Comparison of ENCODE assay signal across 21 cellular contexts in the genomic region with DNA sequence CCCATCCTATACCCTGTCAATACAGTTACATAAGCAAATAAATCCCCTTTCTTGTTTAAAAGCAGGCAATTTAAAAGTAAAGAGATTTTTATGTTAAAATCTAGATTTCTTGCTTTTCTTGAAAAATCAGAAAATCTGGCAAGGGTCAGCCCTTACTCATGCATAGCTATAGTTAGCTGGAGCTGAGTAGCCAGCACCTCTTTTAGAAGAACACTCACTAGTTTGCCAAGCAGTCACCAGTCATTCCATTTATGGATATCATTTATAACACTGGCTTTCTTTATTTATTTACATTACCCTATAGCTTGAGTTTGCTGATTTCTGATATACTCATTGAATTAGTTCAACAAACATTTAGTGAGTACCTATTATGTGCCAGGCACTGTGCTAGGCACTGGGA. TPM values are rescaled to one million over a fixed set of nuclear protein-coding genes. Genes with fewer than 3 reads are reported as not detected.
DNase-seq lines count a peak whose midpoint lies in the region; ATAC-seq and TF ChIP-seq lines count a peak whose summit lies in the region.
"Had no signal": no experiment of that assay in that cellular context is flagged by ENCODE, and none has a peak within 500 bp of the region (broad histone marks: within the 10 kb centered on the region; RNA-seq: fewer than 3 reads in every experiment).

No MANE protein-coding gene starts in this region.

- no peak for ATAC-seq in gastroesophageal sphincter
- ATAC-seq: GM23338, HCT116 had no signal

- no peak for TF ChIP-seq POLR2A in breast epithelium (IDR thresholded peaks at IDR 0.05)
- TF ChIP-seq POLR2A in gastroesophageal sphincter (IDR thresholded peaks at IDR 0.05) = no peak

- CTCF ChIA-PET in mammary epithelial cell (lab: Charles Lee; ENCODE audit: low non-redundant PET) = no interaction called here
- CTCF ChIA-PET in HEK293 (lab: Yijun Ruan, JAX) = interaction anchor here (0.5 to 0.6 kb wide), 2 partner anchors 10 to 56 kb away, joined by 4 to 5 read pairs; no protein-coding TSS in a partner anchor

- no peak overlapping the region for H2AFZ ChIP-seq in mammary epithelial cell (ENCODE audit: low read depth, low read length)
- H2AFZ ChIP-seq: GM23338 had no signal

- intact Hi-C loops in mammary epithelial cell (cut with micrococcal nuclease) = no loop called here
- intact Hi-C loops in breast epithelium (cut with DNase I; ENCODE audit: low total_unique reads) = no loop called here

- H3K4me2 ChIP-seq in mammary epithelial cell (ENCODE audit: insufficient read depth, low read depth, low read length) = no peak overlapping the region
- H3K4me2 ChIP-seq: GM23338 had no signal

- in situ Hi-C loops in mammary epithelial cell (cut with MboI; ENCODE audit: low sequenced_read_pairs in 2 of 2) = no loop called here

- POLR2A ChIA-PET in HEK293 (lab: Yijun Ruan, JAX) = interaction anchor here (0.5 kb wide), 1 partner anchor 56 kb away, joined by 6 read pairs; no protein-coding TSS in a partner anchor

- no peak overlapping the region for H3K27ac ChIP-seq in mammary epithelial cell (ENCODE audit: insufficient read depth, low read depth, low read length)
- H3K27ac ChIP-seq in breast epithelium = no peak overlapping the region
- no peak overlapping the region for H3K27ac ChIP-seq in HEK293 (ENCODE audit: extremely low read depth, low read depth, low read length)
- H3K27ac ChIP-seq in gastroesophageal sphincter = peak overlapping the region; percentile 15 to 62 (median 58)
- peak overlapping the region; percentile 28 for H3K27ac ChIP-seq in subcutaneous abdominal adipose tissue (ENCODE audit: low read depth, low read length)
- H3K27ac ChIP-seq in endodermal cell (ENCODE audit: low read depth, low read length) = no peak overlapping the region
- H3K27ac ChIP-seq: C4-2B had no signal

- H3K36me3 Mint-ChIP-seq in endodermal cell (ENCODE audit: low read depth) = peaks cover 57% of the 10 kb centered on the region

- no peaks in the 10 kb centered on the region for H3K9me3 Mint-ChIP-seq in endodermal cell
- H3K9me3 Mint-ChIP-seq: GM23338 had no signal

- H3K27ac Mint-ChIP-seq in endodermal cell = no peak overlapping the region
- H3K27ac Mint-ChIP-seq: GM23338 had no signal

- peaks cover 13% of the 10 kb centered on the region for H3K27me3 Mint-ChIP-seq in endodermal cell (ENCODE audit: insufficient read depth)

- H3K27me3 ChIP-seq in mammary epithelial cell (ENCODE audit: insufficient read depth, low read length) = no peaks in the 10 kb centered on the region
- H3K27me3 ChIP-seq in breast epithelium = no peaks in the 10 kb centered on the region
- no peaks in the 10 kb centered on the region for H3K27me3 ChIP-seq in gastroesophageal sphincter
- no peaks in the 10 kb centered on the region for H3K27me3 ChIP-seq in subcutaneous abdominal adipose tissue (ENCODE audit: control insufficient read depth in 5 of 5, insufficient read depth in 4 of 5, low read length in 5 of 5)
- peaks cover 5% of the 10 kb centered on the region for H3K27me3 ChIP-seq in endodermal cell (ENCODE audit: control insufficient read depth, insufficient read depth, low read length, poor library complexity, severe bottlenecking)

- H3K9me3 ChIP-seq in mammary epithelial cell (replicated peaks; ENCODE audit: insufficient read depth, low read length) = no peaks in the 10 kb centered on the region
- no peaks in the 10 kb centered on the region for H3K9me3 ChIP-seq in breast epithelium
- H3K9me3 ChIP-seq in HEK293 (ENCODE audit: control insufficient read depth, insufficient read depth, low read depth, low read length) = no peaks in the 10 kb centered on the region
- H3K9me3 ChIP-seq in gastroesophageal sphincter = no peaks in the 10 kb centered on the region
- no peaks in the 10 kb centered on the region for H3K9me3 ChIP-seq in subcutaneous abdominal adipose tissue (ENCODE audit: control insufficient read depth in 5 of 5, low read length in 5 of 5)
- H3K9me3 ChIP-seq in endodermal cell (ENCODE audit: control insufficient read depth, low read length) = no peaks in the 10 kb centered on the region
- H3K9me3 ChIP-seq: Caco-2 had no signal

- no peak overlapping the region for H3K9ac ChIP-seq in mammary epithelial cell (ENCODE audit: insufficient read depth, low read length)
- H3K9ac ChIP-seq in subcutaneous abdominal adipose tissue (ENCODE audit: low read length in 5 of 5) = no peak overlapping the region
- no peak overlapping the region for H3K9ac ChIP-seq in endodermal cell (ENCODE audit: extremely low read depth, low read length, poor library complexity, severe bottlenecking)

- no peak for DNase-seq in mammary epithelial cell
- no peak for DNase-seq in breast epithelium (ENCODE audit: low spot score in 2 of 2)
- DNase-seq in NCI-H1436 (lab: John Stamatoyannopoulos, UW) = no peak
- no peak for DNase-seq in endodermal cell
- no peak for DNase-seq in cortex of kidney (lab: John Stamatoyannopoulos, UW)
- DNase-seq: Caco-2; EL; IMR-90; NCI-H1417 treated with DMSO at 0.1 percent for 48 hours; NCI-H2029; NCI-H2171; NCI-H446; NK-92 treated with Interleukin-12 subunit alpha and Interleukin-12 subunit beta, amount 100 ng/mL, for 24 hours; SHP77 treated with DMSO at 0.1 percent for 48 hours had no signal

- TF ChIP-seq EP300 in gastroesophageal sphincter (IDR thresholded peaks at IDR 0.05) = no peak

- H3K36me3 ChIP-seq in mammary epithelial cell (ENCODE audit: insufficient read depth, low read length) = peaks cover 14% of the 10 kb centered on the region
- no peaks in the 10 kb centered on the region for H3K36me3 ChIP-seq in breast epithelium
- H3K36me3 ChIP-seq in HEK293 (ENCODE audit: control insufficient read depth in 2 of 2, insufficient read depth in 1 of 2, low read length in 2 of 2) = peaks cover 30 to 54% of the 10 kb centered on the region in 2 experiments
- peaks cover 0 to 59% of the 10 kb centered on the region in 2 donors for H3K36me3 ChIP-seq in gastroesophageal sphincter
- peaks cover 32 to 50% (median 41%) of the 10 kb centered on the region in 5 donors for H3K36me3 ChIP-seq in subcutaneous abdominal adipose tissue (ENCODE audit: control insufficient read depth in 5 of 5, insufficient read depth in 5 of 5, low read length in 5 of 5)
- peaks cover 42% of the 10 kb centered on the region for H3K36me3 ChIP-seq in endodermal cell (ENCODE audit: control insufficient read depth, insufficient read depth, low read length)

- dilution Hi-C loops in mammary epithelial cell (cut with HindIII; ENCODE audit: low sequenced_read_pairs) = no loop called here

- H3K4me1 Mint-ChIP-seq in endodermal cell = peaks cover 13% of the 10 kb centered on the region
- H3K4me1 Mint-ChIP-seq: GM23338 had no signal

- TF ChIP-seq CTCF in mammary epithelial cell (conservative IDR thresholded peaks at IDR 0.05 in 1 of 2, IDR thresholded peaks at IDR 0.05 in 1 of 2; ENCODE audit: extremely low read depth in 1 of 2, insufficient read depth in 1 of 2, low read depth in 1 of 2, low read length in 2 of 2) (no peak), breast epithelium (IDR thresholded peaks at IDR 0.05) (no peak), HEK293 (tag by site-specific recombination; IDR thresholded peaks at IDR 0.05) (no peak), gastroesophageal sphincter (IDR thresholded peaks at IDR 0.05) (no peak), endodermal cell (conservative IDR thresholded peaks at IDR 0.05) (no peak)

- peaks cover 8% of the 10 kb centered on the region for H3K79me2 ChIP-seq in mammary epithelial cell (ENCODE audit: insufficient read depth, low read length)

- no peak overlapping the region for H3K4me3 Mint-ChIP-seq in endodermal cell
- H3K4me3 Mint-ChIP-seq: GM23338 had no signal

- BruUV-seq in mammary epithelial cell (replicated peaks; lab: Mats Ljungman, UMichigan) = TSS peak; percentile 10

- H3K4me1 ChIP-seq in mammary epithelial cell (ENCODE audit: insufficient read depth, low read length) (peaks cover 7% of the 10 kb centered on the region), breast epithelium (peaks cover 0 to 5% of the 10 kb centered on the region in 2 donors), HEK293 (ENCODE audit: control insufficient read depth, insufficient read depth, low read length) (no peaks in the 10 kb centered on the region), gastroesophageal sphincter (peaks cover 0 to 88% (median 26%) of the 10 kb centered on the region in 3 donors), subcutaneous abdominal adipose tissue (ENCODE audit: control insufficient read depth in 5 of 5, insufficient read depth in 5 of 5, low read length in 5 of 5) (peaks cover 3 to 29% (median 22%) of the 10 kb centered on the region in 5 donors), endodermal cell (ENCODE audit: control insufficient read depth, insufficient read depth, low read length) (peaks cover 4% of the 10 kb centered on the region)

- H3K4me3 ChIP-seq in mammary epithelial cell (replicated peaks in 1 of 3; ENCODE audit: insufficient read depth in 1 of 3, low read depth in 2 of 3, low read length in 3 of 3) (no peak overlapping the region), breast epithelium (no peak overlapping the region), HEK293 (ENCODE audit: low read depth, low read length) (no peak overlapping the region), gastroesophageal sphincter (no peak overlapping the region), subcutaneous abdominal adipose tissue (ENCODE audit: low read depth in 1 of 5, low read length in 5 of 5) (no peak overlapping the region), endodermal cell (ENCODE audit: low read length) (no peak overlapping the region)
- H3K4me3 ChIP-seq: GM23338 had no signal

- no peaks in the 10 kb centered on the region for H4K20me1 ChIP-seq in mammary epithelial cell (ENCODE audit: insufficient read depth, low read length)

TF ChIP-seq in HEK293, 187 proteins besides CTCF, POLR2A, EP300 and RAD21 (continues in another document):
- peak; percentile 68; the same call in 1 of the 2 replicates for TF ChIP-seq ZNF664 (tag by site-specific recombination; IDR thresholded peaks at IDR 0.05)

RNA-seq across cellular contexts. Expression of gene NXPH3, which starts 45.7 kb away (rescaled TPM):
- total RNA-seq in mammary epithelial cell (under 1 TPM; 0.33 to 0.35 TPM), breast epithelium (1 to 10 TPM; 3.5 to 7.5 (median 4.5) TPM), gastroesophageal sphincter (10 to 100 TPM; 24.4 to 26.4 (median 25.0) TPM), endodermal cell (1 to 10 TPM; 3.0 to 5.9 TPM)
- polyA plus RNA-seq in mammary epithelial cell = 0.23 TPM
- polyA minus RNA-seq in mammary epithelial cell = not detected
- polyA plus RNA-seq in endodermal cell (2013, experiment 1 of 2) = 1.4 TPM
- 1.7 TPM for polyA plus RNA-seq in endodermal cell (2013, experiment 2 of 2)
- total RNA-seq: OCI-LY7 had no signal

RNA-seq across cellular contexts. Expression of gene SPOP, which starts 56.5 kb away (rescaled TPM):
- 10 to 100 TPM; 36.0 to 49.8 TPM for total RNA-seq in mammary epithelial cell
- 25.3 TPM for polyA plus RNA-seq in mammary epithelial cell
- polyA minus RNA-seq in mammary epithelial cell = 42.4 TPM
- 10 to 100 TPM; 48.3 to 73.8 (median 55.4) TPM for total RNA-seq in breast epithelium
- 100 to 1,000 TPM; 159 to 268 (median 176) TPM for total RNA-seq in gastroesophageal sphincter
- 10 to 100 TPM; 39.9 to 41.3 TPM for total RNA-seq in endodermal cell
- 54.5 TPM for polyA plus RNA-seq in endodermal cell (2013, experiment 1 of 2)
- polyA plus RNA-seq in endodermal cell (2013, experiment 2 of 2) = 42.8 TPM

Comparison
In these comparisons a context has a peak if more than half of its experiments do, and no peak if none do; other contexts are left out.
1. H3K27ac ChIP-seq: peak in gastroesophageal sphincter (4 of 4) and subcutaneous abdominal adipose tissue (single experiment); none in mammary epithelial cell (single experiment), breast epithelium (0 of 2), HEK293 (single experiment) and endodermal cell (single experiment).